Comparison of ENCODE assay signal across 1 cellular context in the genomic region with DNA sequence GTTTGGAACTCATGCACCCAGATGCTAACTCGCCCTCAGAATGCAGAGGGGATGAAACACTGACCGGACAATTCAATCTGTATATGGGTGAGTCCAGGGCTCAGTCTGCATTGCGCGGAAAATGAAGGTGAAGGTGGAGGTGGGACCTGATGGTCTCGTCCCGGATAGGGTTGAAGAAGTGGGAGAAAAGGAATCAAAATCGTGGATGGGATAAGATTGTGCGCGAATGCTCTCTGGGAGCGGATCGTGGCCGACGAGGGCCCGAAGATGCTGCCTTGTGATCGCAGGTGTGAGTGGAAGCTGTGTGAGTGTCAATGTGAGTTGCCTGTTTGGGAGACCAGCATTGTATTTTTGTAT.
A peak's percentile ranks its signal among the peaks of the same experiment; 100 is the strongest.
TF ChIP-seq lines count a peak whose summit lies in the region.

No MANE protein-coding gene starts in this region.

TF ChIP-seq in GM12878, 131 proteins besides CTCF, POLR2A, EP300 and RAD21 (continued from another document):
- no peak for TF ChIP-seq ZBTB11 (CRISPR knock-in tag; IDR thresholded peaks at IDR 0.05)
- TF ChIP-seq ZNF207 (IDR thresholded peaks at IDR 0.05; ENCODE audit: borderline replicate concordance) = peak; percentile 21; the same call in 1 of the 2 replicates
TF ChIP-seq in GM12878: peak in this region for 2.
